ENCODE assay signal across 1 cellular context in genomic region chr7:92648082-92648481, GRCh38.
TF ChIP-seq lines count a peak whose summit lies in the region.

No MANE protein-coding gene starts in this region.

TF ChIP-seq in GM12878, 131 proteins besides CTCF, POLR2A, EP300 and RAD21 (continued from another document and continues in another):
- no peak for TF ChIP-seq BCL3 (IDR thresholded peaks at IDR 0.05; ENCODE audit: borderline replicate concordance, insufficient read depth, low read depth, low read length, poor library complexity, severe bottlenecking)
- TF ChIP-seq ZNF24 (IDR thresholded peaks at IDR 0.05), result peak; percentile 64
- TF ChIP-seq MTA2 (IDR thresholded peaks at IDR 0.05; ENCODE audit: low read depth), result peak; percentile 93
- peak; percentile 57; the same call in 1 of the 2 replicates for TF ChIP-seq MXI1 (IDR thresholded peaks at IDR 0.05; ENCODE audit: low read depth, low read length)
- TF ChIP-seq TBL1XR1 (IDR thresholded peaks at IDR 0.05; ENCODE audit: low read depth, low read length), result no peak
- no peak for TF ChIP-seq SIX5 (IDR thresholded peaks at IDR 0.05; ENCODE audit: low read depth, low read length, severe bottlenecking)
- no peak for TF ChIP-seq ZBTB40 (IDR thresholded peaks at IDR 0.05; ENCODE audit: borderline replicate concordance)
- no peak for TF ChIP-seq SIN3A (IDR thresholded peaks at IDR 0.05; ENCODE audit: low read depth, low read length)
- no peak for TF ChIP-seq ZNF384 (IDR thresholded peaks at IDR 0.05; ENCODE audit: borderline replicate concordance, low read depth, low read length)
- peak; percentile 73 for TF ChIP-seq IRF4 (IDR thresholded peaks at IDR 0.05; ENCODE audit: low read depth, low read length)
- no peak for TF ChIP-seq CUX1 (IDR thresholded peaks at IDR 0.05; ENCODE audit: insufficient replicate concordance, low read depth, low read length)
- no peak for TF ChIP-seq EGR1 (IDR thresholded peaks at IDR 0.05; ENCODE audit: borderline replicate concordance in 1 of 2, low read depth in 2 of 2, low read length in 2 of 2)
- peak; percentile 93 for TF ChIP-seq RELB (IDR thresholded peaks at IDR 0.05; ENCODE audit: low read depth)
- TF ChIP-seq NBN (IDR thresholded peaks at IDR 0.05), result peak; percentile 68
- no peak for TF ChIP-seq ZBTB4 (CRISPR knock-in tag; IDR thresholded peaks at IDR 0.05)
- TF ChIP-seq MEF2A (IDR thresholded peaks at IDR 0.05; ENCODE audit: insufficient read depth, low read depth, low read length), result 0 out of 2 replicates have a peak, but pooled peaks have one; percentile 27
- no peak for TF ChIP-seq TARDBP (IDR thresholded peaks at IDR 0.05; ENCODE audit: borderline replicate concordance)
- TF ChIP-seq JUNB (IDR thresholded peaks at IDR 0.05), result peak; percentile 85
- peak; percentile 74; the same call in 1 of the 2 replicates for TF ChIP-seq FOXM1 (IDR thresholded peaks at IDR 0.05; ENCODE audit: low read depth, low read length)
- no peak for TF ChIP-seq RBBP5 (conservative IDR thresholded peaks at IDR 0.05)
- TF ChIP-seq KDM1A (IDR thresholded peaks at IDR 0.05; ENCODE audit: borderline replicate concordance), result no peak
- peak; percentile 24; the same call in 1 of the 2 replicates for TF ChIP-seq PKNOX1 (IDR thresholded peaks at IDR 0.05)
- no peak for TF ChIP-seq NKRF (conservative IDR thresholded peaks at IDR 0.05)
- peak; percentile 76 for TF ChIP-seq ATF2 (IDR thresholded peaks at IDR 0.05; ENCODE audit: low read length)
- no peak for TF ChIP-seq ZNF207 (IDR thresholded peaks at IDR 0.05; ENCODE audit: borderline replicate concordance)
- TF ChIP-seq PAX5 (IDR thresholded peaks at IDR 0.05; ENCODE audit: borderline replicate concordance, low read depth, low read length), result no peak
- no peak for TF ChIP-seq POLR2AphosphoS5 (IDR thresholded peaks at IDR 0.05; ENCODE audit: low read length)
- peak; percentile 92 for TF ChIP-seq DPF2 (IDR thresholded peaks at IDR 0.05)
- TF ChIP-seq STAT1 (conservative IDR thresholded peaks at IDR 0.05), result no peak
- TF ChIP-seq MTA3 (IDR thresholded peaks at IDR 0.05; ENCODE audit: borderline replicate concordance, low read length), result no peak; the same call in 1 of the 2 replicates
- no peak for TF ChIP-seq ZNF622 (IDR thresholded peaks at IDR 0.05)
- TF ChIP-seq ETV6 (conservative IDR thresholded peaks at IDR 0.05 in 1 of 2, IDR thresholded peaks at IDR 0.05 in 1 of 2; ENCODE audit: borderline replicate concordance in 1 of 2, low read depth in 1 of 2), result peak in 1 of 2 experiments; percentile 13; a peak in 1 of 4 replicates
- no peak for TF ChIP-seq MYC (IDR thresholded peaks at IDR 0.05; ENCODE audit: insufficient read depth, insufficient read length, insufficient replicate concordance, low read length, severe bottlenecking)
- no peak for TF ChIP-seq ZZZ3 (IDR thresholded peaks at IDR 0.05; ENCODE audit: control insufficient read depth, insufficient read length, low read depth)
